In the genomic region with DNA sequence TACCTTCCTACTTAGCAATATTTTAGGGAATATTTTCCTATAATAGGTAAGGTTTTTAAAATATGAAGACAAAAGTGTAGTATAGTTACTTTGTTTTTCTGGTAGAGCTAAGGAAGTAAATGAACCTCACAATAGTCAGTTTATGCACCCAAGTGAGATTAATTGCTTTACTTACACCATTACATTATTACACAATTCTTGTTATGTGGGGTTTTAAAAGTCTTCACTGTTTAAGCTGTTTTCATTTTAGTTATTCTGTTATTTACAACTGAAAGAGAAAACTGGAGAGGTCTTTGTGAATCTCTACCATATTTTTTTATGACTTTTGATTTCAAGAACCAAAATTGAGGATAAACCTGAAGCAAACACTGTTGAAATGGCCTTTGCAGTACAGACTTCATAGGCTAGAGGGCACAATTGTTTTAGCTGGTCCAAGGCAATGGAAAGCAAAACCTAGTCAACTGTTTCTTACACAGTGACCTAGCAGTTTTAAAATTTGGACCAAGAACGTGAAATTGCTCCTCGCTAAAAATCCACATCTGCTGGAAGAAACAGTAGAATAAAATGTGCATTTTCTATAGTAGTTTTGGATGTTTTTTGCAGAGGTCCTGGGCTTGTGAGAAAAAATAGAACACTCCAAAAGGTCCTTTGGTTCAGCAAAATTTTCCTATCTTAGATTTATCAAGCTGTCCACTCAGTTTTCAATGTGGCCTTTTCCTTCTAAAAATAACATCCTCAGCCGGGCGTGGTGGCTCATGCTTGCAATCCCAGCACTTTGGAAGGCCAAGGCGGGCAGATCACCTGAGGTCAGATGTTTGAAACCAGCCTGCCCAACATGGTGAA, we compare ENCODE assay signal across 1 cellular context.
TF ChIP-seq lines count a peak whose summit lies in the region.

No MANE protein-coding gene starts in this region.

TF ChIP-seq in HepG2, 621 proteins besides CTCF, POLR2A, EP300 and RAD21 (continued from another document and continues in another):
- TF ChIP-seq ARNT (IDR thresholded peaks at IDR 0.05) = no peak
- TF ChIP-seq ZNF431 (CRISPR knock-in tag; IDR thresholded peaks at IDR 0.05; ENCODE audit: borderline replicate concordance, low read depth) = no peak
- no peak for TF ChIP-seq ZNF260 (CRISPR knock-in tag; IDR thresholded peaks at IDR 0.05; ENCODE audit: borderline replicate concordance, low read depth)
- no peak for TF ChIP-seq HMG20B (CRISPR knock-in tag; conservative IDR thresholded peaks at IDR 0.05)
- TF ChIP-seq, protein P1, sequence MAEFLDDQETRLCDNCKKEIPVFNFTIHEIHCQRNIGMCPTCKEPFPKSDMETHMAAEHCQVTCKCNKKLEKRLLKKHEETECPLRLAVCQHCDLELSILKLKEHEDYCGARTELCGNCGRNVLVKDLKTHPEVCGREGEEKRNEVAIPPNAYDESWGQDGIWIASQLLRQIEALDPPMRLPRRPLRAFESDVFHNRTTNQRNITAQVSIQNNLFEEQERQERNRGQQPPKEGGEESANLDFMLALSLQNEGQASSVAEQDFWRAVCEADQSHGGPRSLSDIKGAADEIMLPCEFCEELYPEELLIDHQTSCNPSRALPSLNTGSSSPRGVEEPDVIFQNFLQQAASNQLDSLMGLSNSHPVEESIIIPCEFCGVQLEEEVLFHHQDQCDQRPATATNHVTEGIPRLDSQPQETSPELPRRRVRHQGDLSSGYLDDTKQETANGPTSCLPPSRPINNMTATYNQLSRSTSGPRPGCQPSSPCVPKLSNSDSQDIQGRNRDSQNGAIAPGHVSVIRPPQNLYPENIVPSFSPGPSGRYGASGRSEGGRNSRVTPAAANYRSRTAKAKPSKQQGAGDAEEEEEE (CRISPR knock-in tag; IDR thresholded peaks at IDR 0.05; ENCODE audit: borderline replicate concordance) = no peak
- TF ChIP-seq, protein P2, sequence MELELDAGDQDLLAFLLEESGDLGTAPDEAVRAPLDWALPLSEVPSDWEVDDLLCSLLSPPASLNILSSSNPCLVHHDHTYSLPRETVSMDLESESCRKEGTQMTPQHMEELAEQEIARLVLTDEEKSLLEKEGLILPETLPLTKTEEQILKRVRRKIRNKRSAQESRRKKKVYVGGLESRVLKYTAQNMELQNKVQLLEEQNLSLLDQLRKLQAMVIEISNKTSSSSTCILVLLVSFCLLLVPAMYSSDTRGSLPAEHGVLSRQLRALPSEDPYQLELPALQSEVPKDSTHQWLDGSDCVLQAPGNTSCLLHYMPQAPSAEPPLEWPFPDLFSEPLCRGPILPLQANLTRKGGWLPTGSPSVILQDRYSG (CRISPR knock-in tag; IDR thresholded peaks at IDR 0.05) = no peak
- TF ChIP-seq ZNF746 (CRISPR knock-in tag; IDR thresholded peaks at IDR 0.05) = no peak
- no peak for TF ChIP-seq FOXA1 (IDR thresholded peaks at IDR 0.05)
- no peak for TF ChIP-seq FOXA1 (CRISPR knock-in tag; IDR thresholded peaks at IDR 0.05)
- TF ChIP-seq ZNF335 (CRISPR knock-in tag; IDR thresholded peaks at IDR 0.05) = no peak
- no peak for TF ChIP-seq ZNF782 (CRISPR knock-in tag; IDR thresholded peaks at IDR 0.05; ENCODE audit: borderline replicate concordance)
- TF ChIP-seq, protein P3, sequence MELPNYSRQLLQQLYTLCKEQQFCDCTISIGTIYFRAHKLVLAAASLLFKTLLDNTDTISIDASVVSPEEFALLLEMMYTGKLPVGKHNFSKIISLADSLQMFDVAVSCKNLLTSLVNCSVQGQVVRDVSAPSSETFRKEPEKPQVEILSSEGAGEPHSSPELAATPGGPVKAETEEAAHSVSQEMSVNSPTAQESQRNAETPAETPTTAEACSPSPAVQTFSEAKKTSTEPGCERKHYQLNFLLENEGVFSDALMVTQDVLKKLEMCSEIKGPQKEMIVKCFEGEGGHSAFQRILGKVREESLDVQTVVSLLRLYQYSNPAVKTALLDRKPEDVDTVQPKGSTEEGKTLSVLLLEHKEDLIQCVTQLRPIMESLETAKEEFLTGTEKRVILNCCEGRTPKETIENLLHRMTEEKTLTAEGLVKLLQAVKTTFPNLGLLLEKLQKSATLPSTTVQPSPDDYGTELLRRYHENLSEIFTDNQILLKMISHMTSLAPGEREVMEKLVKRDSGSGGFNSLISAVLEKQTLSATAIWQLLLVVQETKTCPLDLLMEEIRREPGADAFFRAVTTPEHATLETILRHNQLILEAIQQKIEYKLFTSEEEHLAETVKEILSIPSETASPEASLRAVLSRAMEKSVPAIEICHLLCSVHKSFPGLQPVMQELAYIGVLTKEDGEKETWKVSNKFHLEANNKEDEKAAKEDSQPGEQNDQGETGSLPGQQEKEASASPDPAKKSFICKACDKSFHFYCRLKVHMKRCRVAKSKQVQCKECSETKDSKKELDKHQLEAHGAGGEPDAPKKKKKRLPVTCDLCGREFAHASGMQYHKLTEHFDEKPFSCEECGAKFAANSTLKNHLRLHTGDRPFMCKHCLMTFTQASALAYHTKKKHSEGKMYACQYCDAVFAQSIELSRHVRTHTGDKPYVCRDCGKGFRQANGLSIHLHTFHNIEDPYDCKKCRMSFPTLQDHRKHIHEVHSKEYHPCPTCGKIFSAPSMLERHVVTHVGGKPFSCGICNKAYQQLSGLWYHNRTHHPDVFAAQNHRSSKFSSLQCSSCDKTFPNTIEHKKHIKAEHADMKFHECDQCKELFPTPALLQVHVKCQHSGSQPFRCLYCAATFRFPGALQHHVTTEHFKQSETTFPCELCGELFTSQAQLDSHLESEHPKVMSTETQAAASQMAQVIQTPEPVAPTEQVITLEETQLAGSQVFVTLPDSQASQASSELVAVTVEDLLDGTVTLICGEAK (IDR thresholded peaks at IDR 0.05) = no peak
- TF ChIP-seq, protein P3 (CRISPR knock-in tag; IDR thresholded peaks at IDR 0.05) = no peak
- no peak for TF ChIP-seq ZNF430 (CRISPR knock-in tag; IDR thresholded peaks at IDR 0.05)
- TF ChIP-seq ZNF24 (IDR thresholded peaks at IDR 0.05) = no peak
- TF ChIP-seq, protein P4, sequence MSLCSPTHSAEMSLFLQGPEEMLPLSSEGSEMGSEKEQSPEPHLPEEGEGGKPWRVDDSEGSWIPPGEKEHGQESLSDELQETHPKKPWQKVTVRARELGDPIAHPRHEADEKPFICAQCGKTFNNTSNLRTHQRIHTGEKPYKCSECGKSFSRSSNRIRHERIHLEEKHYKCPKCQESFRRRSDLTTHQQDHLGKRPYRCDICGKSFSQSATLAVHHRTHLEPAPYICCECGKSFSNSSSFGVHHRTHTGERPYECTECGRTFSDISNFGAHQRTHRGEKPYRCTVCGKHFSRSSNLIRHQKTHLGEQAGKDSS (CRISPR knock-in tag; IDR thresholded peaks at IDR 0.05; ENCODE audit: borderline replicate concordance, low read depth) = no peak
- TF ChIP-seq ZNF570 (CRISPR knock-in tag; IDR thresholded peaks at IDR 0.05; ENCODE audit: borderline replicate concordance) = no peak
- TF ChIP-seq, protein P5, sequence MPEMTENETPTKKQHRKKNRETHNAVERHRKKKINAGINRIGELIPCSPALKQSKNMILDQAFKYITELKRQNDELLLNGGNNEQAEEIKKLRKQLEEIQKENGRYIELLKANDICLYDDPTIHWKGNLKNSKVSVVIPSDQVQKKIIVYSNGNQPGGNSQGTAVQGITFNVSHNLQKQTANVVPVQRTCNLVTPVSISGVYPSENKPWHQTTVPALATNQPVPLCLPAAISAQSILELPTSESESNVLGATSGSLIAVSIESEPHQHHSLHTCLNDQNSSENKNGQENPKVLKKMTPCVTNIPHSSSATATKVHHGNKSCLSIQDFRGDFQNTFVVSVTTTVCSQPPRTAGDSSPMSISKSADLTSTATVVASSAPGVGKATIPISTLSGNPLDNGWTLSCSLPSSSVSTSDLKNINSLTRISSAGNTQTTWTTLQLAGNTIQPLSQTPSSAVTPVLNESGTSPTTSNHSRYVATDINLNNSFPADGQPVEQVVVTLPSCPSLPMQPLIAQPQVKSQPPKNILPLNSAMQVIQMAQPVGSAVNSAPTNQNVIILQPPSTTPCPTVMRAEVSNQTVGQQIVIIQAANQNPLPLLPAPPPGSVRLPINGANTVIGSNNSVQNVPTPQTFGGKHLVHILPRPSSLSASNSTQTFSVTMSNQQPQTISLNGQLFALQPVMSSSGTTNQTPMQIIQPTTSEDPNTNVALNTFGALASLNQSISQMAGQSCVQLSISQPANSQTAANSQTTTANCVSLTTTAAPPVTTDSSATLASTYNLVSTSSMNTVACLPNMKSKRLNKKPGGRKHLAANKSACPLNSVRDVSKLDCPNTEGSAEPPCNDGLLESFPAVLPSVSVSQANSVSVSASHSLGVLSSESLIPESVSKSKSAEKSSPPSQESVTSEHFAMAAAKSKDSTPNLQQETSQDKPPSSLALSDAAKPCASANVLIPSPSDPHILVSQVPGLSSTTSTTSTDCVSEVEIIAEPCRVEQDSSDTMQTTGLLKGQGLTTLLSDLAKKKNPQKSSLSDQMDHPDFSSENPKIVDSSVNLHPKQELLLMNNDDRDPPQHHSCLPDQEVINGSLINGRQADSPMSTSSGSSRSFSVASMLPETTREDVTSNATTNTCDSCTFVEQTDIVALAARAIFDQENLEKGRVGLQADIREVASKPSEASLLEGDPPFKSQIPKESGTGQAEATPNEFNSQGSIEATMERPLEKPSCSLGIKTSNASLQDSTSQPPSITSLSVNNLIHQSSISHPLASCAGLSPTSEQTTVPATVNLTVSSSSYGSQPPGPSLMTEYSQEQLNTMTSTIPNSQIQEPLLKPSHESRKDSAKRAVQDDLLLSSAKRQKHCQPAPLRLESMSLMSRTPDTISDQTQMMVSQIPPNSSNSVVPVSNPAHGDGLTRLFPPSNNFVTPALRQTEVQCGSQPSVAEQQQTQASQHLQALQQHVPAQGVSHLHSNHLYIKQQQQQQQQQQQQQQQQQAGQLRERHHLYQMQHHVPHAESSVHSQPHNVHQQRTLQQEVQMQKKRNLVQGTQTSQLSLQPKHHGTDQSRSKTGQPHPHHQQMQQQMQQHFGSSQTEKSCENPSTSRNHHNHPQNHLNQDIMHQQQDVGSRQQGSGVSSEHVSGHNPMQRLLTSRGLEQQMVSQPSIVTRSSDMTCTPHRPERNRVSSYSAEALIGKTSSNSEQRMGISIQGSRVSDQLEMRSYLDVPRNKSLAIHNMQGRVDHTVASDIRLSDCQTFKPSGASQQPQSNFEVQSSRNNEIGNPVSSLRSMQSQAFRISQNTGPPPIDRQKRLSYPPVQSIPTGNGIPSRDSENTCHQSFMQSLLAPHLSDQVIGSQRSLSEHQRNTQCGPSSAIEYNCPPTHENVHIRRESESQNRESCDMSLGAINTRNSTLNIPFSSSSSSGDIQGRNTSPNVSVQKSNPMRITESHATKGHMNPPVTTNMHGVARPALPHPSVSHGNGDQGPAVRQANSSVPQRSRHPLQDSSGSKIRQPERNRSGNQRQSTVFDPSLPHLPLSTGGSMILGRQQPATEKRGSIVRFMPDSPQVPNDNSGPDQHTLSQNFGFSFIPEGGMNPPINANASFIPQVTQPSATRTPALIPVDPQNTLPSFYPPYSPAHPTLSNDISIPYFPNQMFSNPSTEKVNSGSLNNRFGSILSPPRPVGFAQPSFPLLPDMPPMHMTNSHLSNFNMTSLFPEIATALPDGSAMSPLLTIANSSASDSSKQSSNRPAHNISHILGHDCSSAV (CRISPR knock-in tag; IDR thresholded peaks at IDR 0.05; ENCODE audit: borderline replicate concordance) = no peak
- TF ChIP-seq, protein P6, sequence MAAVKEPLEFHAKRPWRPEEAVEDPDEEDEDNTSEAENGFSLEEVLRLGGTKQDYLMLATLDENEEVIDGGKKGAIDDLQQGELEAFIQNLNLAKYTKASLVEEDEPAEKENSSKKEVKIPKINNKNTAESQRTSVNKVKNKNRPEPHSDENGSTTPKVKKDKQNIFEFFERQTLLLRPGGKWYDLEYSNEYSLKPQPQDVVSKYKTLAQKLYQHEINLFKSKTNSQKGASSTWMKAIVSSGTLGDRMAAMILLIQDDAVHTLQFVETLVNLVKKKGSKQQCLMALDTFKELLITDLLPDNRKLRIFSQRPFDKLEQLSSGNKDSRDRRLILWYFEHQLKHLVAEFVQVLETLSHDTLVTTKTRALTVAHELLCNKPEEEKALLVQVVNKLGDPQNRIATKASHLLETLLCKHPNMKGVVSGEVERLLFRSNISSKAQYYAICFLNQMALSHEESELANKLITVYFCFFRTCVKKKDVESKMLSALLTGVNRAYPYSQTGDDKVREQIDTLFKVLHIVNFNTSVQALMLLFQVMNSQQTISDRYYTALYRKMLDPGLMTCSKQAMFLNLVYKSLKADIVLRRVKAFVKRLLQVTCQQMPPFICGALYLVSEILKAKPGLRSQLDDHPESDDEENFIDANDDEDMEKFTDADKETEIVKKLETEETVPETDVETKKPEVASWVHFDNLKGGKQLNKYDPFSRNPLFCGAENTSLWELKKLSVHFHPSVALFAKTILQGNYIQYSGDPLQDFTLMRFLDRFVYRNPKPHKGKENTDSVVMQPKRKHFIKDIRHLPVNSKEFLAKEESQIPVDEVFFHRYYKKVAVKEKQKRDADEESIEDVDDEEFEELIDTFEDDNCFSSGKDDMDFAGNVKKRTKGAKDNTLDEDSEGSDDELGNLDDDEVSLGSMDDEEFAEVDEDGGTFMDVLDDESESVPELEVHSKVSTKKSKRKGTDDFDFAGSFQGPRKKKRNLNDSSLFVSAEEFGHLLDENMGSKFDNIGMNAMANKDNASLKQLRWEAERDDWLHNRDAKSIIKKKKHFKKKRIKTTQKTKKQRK (IDR thresholded peaks at IDR 0.05; ENCODE audit: low read length) = no peak
- TF ChIP-seq KAT8 (CRISPR knock-in tag; IDR thresholded peaks at IDR 0.05) = no peak
- peak; percentile 46; the same call in 1 of the 2 replicates for TF ChIP-seq NFE2L2 (IDR thresholded peaks at IDR 0.05; ENCODE audit: low read length)
- TF ChIP-seq HOXA9 (CRISPR knock-in tag; IDR thresholded peaks at IDR 0.05; ENCODE audit: borderline replicate concordance) = no peak
- no peak for TF ChIP-seq ZNF530 (CRISPR knock-in tag; IDR thresholded peaks at IDR 0.05; ENCODE audit: low read depth)
- peak; percentile 84 for TF ChIP-seq STAG1 (CRISPR knock-in tag; IDR thresholded peaks at IDR 0.05)
- no peak for TF ChIP-seq MEIS2 (CRISPR knock-in tag; IDR thresholded peaks at IDR 0.05)
- TF ChIP-seq ZNF232 (CRISPR knock-in tag; IDR thresholded peaks at IDR 0.05; ENCODE audit: borderline replicate concordance) = no peak
- no peak for TF ChIP-seq NR2F6 (IDR thresholded peaks at IDR 0.05)
- TF ChIP-seq NR2F6 (CRISPR knock-in tag; IDR thresholded peaks at IDR 0.05) = peak; percentile 9; the same call in 1 of the 2 replicates
